In genomic region chr19:12915860-12916259, GRCh38 we compare ENCODE assay signal across 1 cellular context.
A peak's percentile ranks its signal among the peaks of the same experiment; 100 is the strongest.
TF ChIP-seq lines count a peak whose summit lies in the region.

No MANE protein-coding gene starts in this region.

TF ChIP-seq in HepG2, 621 proteins besides CTCF, POLR2A, EP300 and RAD21:
- TF ChIP-seq MAFK (conservative IDR thresholded peaks at IDR 0.05 in 1 of 2, IDR thresholded peaks at IDR 0.05 in 1 of 2; ENCODE audit: low read length in 2 of 2) = peak; percentile 42 to 66; a peak in 2 of 4 replicates
- TF ChIP-seq MAFF (IDR thresholded peaks at IDR 0.05; ENCODE audit: low read depth, low read length) = 0 out of 2 replicates have a peak, but pooled peaks have one; percentile 21
